ENCODE assay signal across 9 cellular contexts in the genomic region with DNA sequence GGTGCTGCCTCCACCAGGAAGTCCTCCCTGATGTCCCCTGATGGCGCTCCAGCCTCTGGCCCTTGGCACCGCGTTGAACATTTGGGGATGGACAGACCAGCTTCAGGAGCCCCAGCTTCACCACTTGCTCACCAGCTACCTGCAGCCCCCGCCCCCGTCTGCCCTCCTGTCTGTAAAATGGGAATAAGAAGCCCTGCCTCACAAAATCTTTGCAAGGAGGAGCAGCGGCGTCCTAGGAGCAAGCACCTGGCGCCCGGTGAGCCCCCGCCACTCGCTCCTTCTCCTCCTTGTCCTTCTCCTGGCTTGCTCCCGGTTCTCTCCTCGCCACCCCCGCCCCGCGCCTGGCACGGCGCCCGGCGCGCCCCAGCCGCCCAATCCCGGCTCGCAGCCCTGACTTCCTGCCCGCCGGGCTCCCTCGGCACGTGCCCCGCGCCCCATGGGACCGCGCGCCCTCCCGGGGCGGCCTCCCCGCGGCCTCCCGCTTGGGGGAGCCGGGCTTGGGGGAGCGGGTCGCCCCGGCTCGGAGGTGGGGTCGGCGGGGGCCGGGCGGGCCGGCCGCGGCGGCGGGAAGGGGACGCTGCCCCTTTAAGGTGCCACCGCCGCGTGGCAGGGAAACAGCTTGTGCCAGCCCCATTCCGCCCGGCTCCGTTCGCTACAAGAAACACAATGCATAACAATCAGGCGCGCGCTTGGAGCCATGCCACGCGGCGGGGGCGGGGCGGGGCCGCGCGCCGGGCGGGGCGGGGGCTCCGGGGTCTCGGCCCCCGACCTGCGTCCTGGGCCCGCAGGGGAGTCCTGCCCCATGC. TPM values are rescaled to one million over a fixed set of nuclear protein-coding genes. Genes with fewer than 3 reads are reported as not detected.
A peak's percentile ranks its signal among the peaks of the same experiment; 100 is the strongest.
DNase-seq lines count a peak whose midpoint lies in the region; ATAC-seq, FAIRE-seq and TF ChIP-seq lines count a peak whose summit lies in the region.
"Had no signal": no experiment of that assay in that cellular context is flagged by ENCODE, and none has a peak within 500 bp of the region (broad histone marks: within the 10 kb centered on the region; RNA-seq: fewer than 3 reads in every experiment).

No MANE protein-coding gene starts in this region.

- H3K36me3 ChIP-seq in brain microvascular endothelial cell (replicated peaks) (no peaks in the 10 kb centered on the region), keratinocyte (ENCODE audit: control insufficient read depth in 2 of 2, extremely low read depth in 1 of 2, insufficient read depth in 2 of 2, low read length in 2 of 2) (no peaks in the 10 kb centered on the region)

- FAIRE-seq in keratinocyte (lab: Jason Lieb, UNC): no peak

- DNase-seq in GM03348 (ENCODE audit: low spot score) (peak; percentile 89), NCI-H1694 (lab: John Stamatoyannopoulos, UW) (peak; percentile 47), UCSD-AML1 (lab: John Stamatoyannopoulos, UW; ENCODE audit: unreplicated experiment) (peak; percentile 60), brain microvascular endothelial cell (no peak), keratinocyte (ENCODE audit: low read depth, low spot score) (no peak)
- peak; percentile 41 for DNase-seq in stimulated activated CD4-positive, alpha-beta T cell treated with anti-CD3 and anti-CD28 coated beads, Interleukin-1b, Interleukin-23, amount 100 ng/mL, for 48 hours

- H2AFZ ChIP-seq in keratinocyte (ENCODE audit: control insufficient read depth, low read length): no peak overlapping the region

- H3K9ac ChIP-seq in keratinocyte (ENCODE audit: control insufficient read depth, extremely low read depth, insufficient read depth, low read length): peak overlapping the region; percentile 54

- no peak for TF ChIP-seq POLR2A in GM18505 (IDR thresholded peaks at IDR 0.05; ENCODE audit: borderline replicate concordance, extremely low read depth, insufficient read depth, insufficient read length)

- H3K79me2 ChIP-seq in keratinocyte (ENCODE audit: control insufficient read depth, insufficient read depth, low read length): no peaks in the 10 kb centered on the region

- ATAC-seq in HG03469 (IDR thresholded peaks at IDR 0.05; ENCODE audit: unreplicated experiment) (no peak), GM18505 (IDR thresholded peaks at IDR 0.05; ENCODE audit: unreplicated experiment) (no peak)

- TF ChIP-seq CTCF in brain microvascular endothelial cell (IDR thresholded peaks at IDR 0.05; ENCODE audit: low read depth, low read length, missing control alignments) (no peak), keratinocyte (optimal IDR thresholded peaks at IDR 0.05 in 1 of 3, IDR thresholded peaks at IDR 0.05 in 1 of 3, conservative IDR thresholded peaks at IDR 0.05 in 1 of 3; ENCODE audit: extremely low read depth in 1 of 3, insufficient read depth in 2 of 3, low read length in 3 of 3) (no peak)

- dilution Hi-C loops in keratinocyte (cut with MboI; ENCODE audit: extremely low pct_ligation_motif_present, low sequenced_read_pairs): no loop called here

- H3K4me2 ChIP-seq in keratinocyte (ENCODE audit: control insufficient read depth, extremely low read depth, insufficient read depth, low read depth, low read length): peak overlapping the region; percentile 92

- H3K27me3 ChIP-seq in brain microvascular endothelial cell (replicated peaks) (peaks cover 29% of the 10 kb centered on the region), keratinocyte (ENCODE audit: control insufficient read depth, extremely low read depth, insufficient read depth, low read length) (peaks cover 30% of the 10 kb centered on the region)

- H3K27ac ChIP-seq in brain microvascular endothelial cell (no peak overlapping the region), keratinocyte (ENCODE audit: control insufficient read depth, insufficient read depth, low read length) (no peak overlapping the region)
- H3K27ac ChIP-seq: epithelial cell of prostate had no signal

- no peaks in the 10 kb centered on the region for H3K9me3 ChIP-seq in keratinocyte (ENCODE audit: control insufficient read depth, low read depth, low read length)

- H4K20me1 ChIP-seq in keratinocyte (ENCODE audit: control insufficient read depth, extremely low read depth, insufficient read depth, low read length): no peaks in the 10 kb centered on the region

- no peaks in the 10 kb centered on the region for H3K9me1 ChIP-seq in keratinocyte (ENCODE audit: control insufficient read depth, extremely low read depth, insufficient read depth, low read length)

- H3K4me3 ChIP-seq in brain microvascular endothelial cell (ENCODE audit: low read depth, low read length): peak overlapping the region; percentile 50
- peak overlapping the region; percentile 41 to 80 (median 77) for H3K4me3 ChIP-seq in keratinocyte (ENCODE audit: control insufficient read depth in 2 of 3, extremely low read depth in 1 of 3, insufficient read depth in 2 of 3, low read depth in 1 of 3, low read length in 3 of 3)

- in situ Hi-C loops in brain microvascular endothelial cell (cut with HindIII; ENCODE audit: low pct_ligation_motif_present, low sequenced_read_pairs): no loop called here

- H3K4me1 ChIP-seq in keratinocyte (ENCODE audit: control insufficient read depth, extremely low read depth, insufficient read depth, low read length): peaks cover 6% of the 10 kb centered on the region

RNA-seq across cellular contexts. Expression of a gene that starts 9.1 kb away (rescaled TPM):
- 0.14 to 0.35 TPM (median 0.18 TPM) in 3 replicates for polyA plus RNA-seq in keratinocyte
- not detected for polyA plus RNA-seq in keratinocyte (2011; ENCODE audit: low read depth)
- polyA plus RNA-seq in keratinocyte (2011; cell fraction: cytosol; rRNA removed): 0.19 and 0.27 TPM in 2 replicates
- 0.11 and 0.15 TPM in 2 replicates for polyA plus RNA-seq in keratinocyte (2011; cell fraction: nucleus; rRNA removed)
- polyA plus RNA-seq in keratinocyte (2012; ENCODE audit: low replicate concordance): 0.21 TPM in 1 of 2 replicates, not detected in the other
- 0.13 to 0.33 TPM (median 0.19 TPM) in 3 replicates for polyA minus RNA-seq in keratinocyte
- not detected for polyA minus RNA-seq in keratinocyte (2011; cell fraction: cytosol; rRNA and poly(A)+ RNA removed)
- not detected in 2 replicates for polyA minus RNA-seq in keratinocyte (2011; cell fraction: nucleus; rRNA and poly(A)+ RNA removed)

RNA-seq across cellular contexts. Expression of a gene that starts 9.9 kb away (rescaled TPM):
- not detected in 3 replicates for polyA plus RNA-seq in keratinocyte
- polyA plus RNA-seq in keratinocyte (2011; ENCODE audit: low read depth): not detected
- not detected in 2 replicates for polyA plus RNA-seq in keratinocyte (2011; cell fraction: cytosol; rRNA removed)
- not detected in 2 replicates for polyA plus RNA-seq in keratinocyte (2011; cell fraction: nucleus; rRNA removed)
- polyA plus RNA-seq in keratinocyte (2012; ENCODE audit: low replicate concordance): 0.04 and 0.07 TPM in 2 replicates
- not detected in 3 replicates for polyA minus RNA-seq in keratinocyte
- polyA minus RNA-seq in keratinocyte (2011; cell fraction: cytosol; rRNA and poly(A)+ RNA removed): not detected
- not detected in 2 replicates for polyA minus RNA-seq in keratinocyte (2011; cell fraction: nucleus; rRNA and poly(A)+ RNA removed)

RNA-seq across cellular contexts. Expression of a gene that starts 19.3 kb away (rescaled TPM):
- 29.0 to 39.6 TPM (median 33.9 TPM) in 3 replicates for polyA plus RNA-seq in keratinocyte
- polyA plus RNA-seq in keratinocyte (2011; ENCODE audit: low read depth): 25.9 TPM
- 25.5 and 26.6 TPM in 2 replicates for polyA plus RNA-seq in keratinocyte (2011; cell fraction: cytosol; rRNA removed)
- 57.2 and 70.3 TPM in 2 replicates for polyA plus RNA-seq in keratinocyte (2011; cell fraction: nucleus; rRNA removed)
- polyA plus RNA-seq in keratinocyte (2012; ENCODE audit: low replicate concordance): 31.2 and 36.8 TPM in 2 replicates
- polyA minus RNA-seq in keratinocyte: 32.4 to 42.2 TPM (median 41.6 TPM) in 3 replicates
- polyA minus RNA-seq in keratinocyte (2011; cell fraction: cytosol; rRNA and poly(A)+ RNA removed): 29.2 TPM
- polyA minus RNA-seq in keratinocyte (2011; cell fraction: nucleus; rRNA and poly(A)+ RNA removed): 18.5 and 20.1 TPM in 2 replicates

RNA-seq across cellular contexts. Expression of a gene that starts 47.5 kb away (rescaled TPM):
- 0.06 to 0.26 TPM (median 0.20 TPM) in 3 replicates for polyA plus RNA-seq in keratinocyte
- polyA plus RNA-seq in keratinocyte (2011; ENCODE audit: low read depth): 0.20 TPM
- 0.06 and 0.13 TPM in 2 replicates for polyA plus RNA-seq in keratinocyte (2011; cell fraction: cytosol; rRNA removed)
- polyA plus RNA-seq in keratinocyte (2011; cell fraction: nucleus; rRNA removed): 0.70 and 1.1 TPM in 2 replicates
- 0.16 and 0.62 TPM in 2 replicates for polyA plus RNA-seq in keratinocyte (2012; ENCODE audit: low replicate concordance)
- polyA minus RNA-seq in keratinocyte: 0.36 to 0.79 TPM in 2 of 3 replicates, not detected in the other
- polyA minus RNA-seq in keratinocyte (2011; cell fraction: cytosol; rRNA and poly(A)+ RNA removed): not detected
- polyA minus RNA-seq in keratinocyte (2011; cell fraction: nucleus; rRNA and poly(A)+ RNA removed): 0.42 TPM in 1 of 2 replicates, not detected in the other

RNA-seq across cellular contexts. Expression of a gene that starts 50.6 kb away (rescaled TPM):
- polyA plus RNA-seq in keratinocyte: not detected in 3 replicates
- polyA plus RNA-seq in keratinocyte (2011; ENCODE audit: low read depth): not detected
- polyA plus RNA-seq in keratinocyte (2011; cell fraction: cytosol; rRNA removed): not detected in 2 replicates
- polyA plus RNA-seq in keratinocyte (2011; cell fraction: nucleus; rRNA removed): not detected in 2 replicates
- not detected in 2 replicates for polyA plus RNA-seq in keratinocyte (2012; ENCODE audit: low replicate concordance)
- not detected in 3 replicates for polyA minus RNA-seq in keratinocyte
- polyA minus RNA-seq in keratinocyte (2011; cell fraction: cytosol; rRNA and poly(A)+ RNA removed): not detected
- polyA minus RNA-seq in keratinocyte (2011; cell fraction: nucleus; rRNA and poly(A)+ RNA removed): not detected in 2 replicates

Comparison
In these comparisons a context has a peak if more than half of its experiments do, and no peak if none do; other contexts are left out.
1. DNase-seq: peak in GM03348 (single experiment), NCI-H1694 (single experiment), UCSD-AML1 (single experiment) and stimulated activated CD4-positive, alpha-beta T cell treated with anti-CD3 and anti-CD28 coated beads, Interleukin-1b, Interleukin-23, amount 100 ng/mL, for 48 hours (single experiment); none in brain microvascular endothelial cell (single experiment) and keratinocyte (single experiment).